25 cellular contexts compared by ENCODE assay signal in genomic region chr9:128494743-128495124, GRCh38. TPM values are rescaled to one million over a fixed set of nuclear protein-coding genes. Genes with fewer than 3 reads are reported as not detected.
A peak's percentile ranks its signal among the peaks of the same experiment; 100 is the strongest.
DNase-seq lines count a peak whose midpoint lies in the region; ATAC-seq, FAIRE-seq and TF ChIP-seq lines count a peak whose summit lies in the region.
"Had no signal": no experiment of that assay in that cellular context is flagged by ENCODE, and none has a peak within 500 bp of the region (broad histone marks: within the 10 kb centered on the region; RNA-seq: fewer than 3 reads in every experiment).

No MANE protein-coding gene starts in this region.

- H3K79me2 ChIP-seq in endothelial cell of umbilical vein (ENCODE audit: control insufficient read depth, insufficient read depth, low read length) = no peaks in the 10 kb centered on the region

- no peak overlapping the region for H3K4me3 Mint-ChIP-seq in nephron
- H3K4me3 Mint-ChIP-seq in stimulated activated effector memory CD8-positive, alpha-beta T cell treated with anti-CD3 and anti-CD28 coated beads, Interleukin-12 subunit alpha, Interleukin-12 subunit beta, amount 100 ng/mL, for 72 hours = no peak overlapping the region
- H3K4me3 Mint-ChIP-seq: activated CD8-positive, alpha-beta T cell treated with anti-CD3 and anti-CD28 coated beads for 36 hours; activated naive CD8-positive, alpha-beta T cell; CD8-positive, alpha-beta T cell; H9; IgD-negative memory B cell; memory B cell; natural killer cell treated with Interleukin-12 subunit alpha and Interleukin-12 subunit beta and Interleukin-15 and Interleukin-18, amount 100 ng/mL, for 72 hours; stimulated activated naive B cell treated with anti-CD40 and anti-IgM and Interleukin-4, amounts not matched to agents 10 μg/mL and 1 μg/mL and 100 μg/mL, for 72 hours had no signal

- no peaks in the 10 kb centered on the region for H3K27me3 Mint-ChIP-seq in nephron (ENCODE audit: low read depth)
- H3K27me3 Mint-ChIP-seq: activated CD8-positive, alpha-beta T cell treated with anti-CD3 and anti-CD28 coated beads for 36 hours; activated naive CD8-positive, alpha-beta T cell; IgD-negative memory B cell; memory B cell; natural killer cell treated with Interleukin-12 subunit alpha and Interleukin-12 subunit beta and Interleukin-15 and Interleukin-18, amount 100 ng/mL, for 72 hours; stimulated activated naive B cell treated with anti-CD40 and anti-IgM and Interleukin-4, amounts not matched to agents 10 μg/mL and 1 μg/mL and 100 μg/mL, for 72 hours had no signal

- H2AFZ ChIP-seq in endothelial cell of umbilical vein (ENCODE audit: low read depth, low read length) = no peak overlapping the region

- no peak for ATAC-seq in stimulated activated effector memory CD8-positive, alpha-beta T cell treated with anti-CD3 and anti-CD28 coated beads, Interleukin-12 subunit alpha, Interleukin-12 subunit beta, amount 100 ng/mL, for 72 hours
- no peak for ATAC-seq in GM21619 (IDR thresholded peaks at IDR 0.05; ENCODE audit: unreplicated experiment)
- ATAC-seq: activated CD8-positive, alpha-beta T cell treated with anti-CD3 and anti-CD28 coated beads for 36 hours; CD8-positive, alpha-beta T cell; SK-N-SH treated with all-trans-retinoic acid at 6 μM for 48 hours had no signal

- H3K9me3 ChIP-seq in BLaER1 = no peaks in the 10 kb centered on the region
- no peaks in the 10 kb centered on the region for H3K9me3 ChIP-seq in endothelial cell of umbilical vein (replicated peaks; ENCODE audit: control insufficient read depth, insufficient read depth, low read length)
- H3K9me3 ChIP-seq: ascending aorta, MG63, vagina had no signal

- H3K4me1 Mint-ChIP-seq in nephron = peaks cover 19% of the 10 kb centered on the region
- no peaks in the 10 kb centered on the region for H3K4me1 Mint-ChIP-seq in stimulated activated effector memory CD8-positive, alpha-beta T cell treated with anti-CD3 and anti-CD28 coated beads, Interleukin-12 subunit alpha, Interleukin-12 subunit beta, amount 100 ng/mL, for 72 hours
- H3K4me1 Mint-ChIP-seq: IgD-negative memory B cell, memory B cell had no signal

- H3K27ac ChIP-seq in BLaER1 (peak overlapping the region; percentile 82), endothelial cell of umbilical vein (ENCODE audit: insufficient read depth, low read depth, low read length) (peak overlapping the region; percentile 29)
- H3K27ac ChIP-seq: ascending aorta, vagina had no signal

- peak; percentile 5 for DNase-seq in COR-L47 (lab: John Stamatoyannopoulos, UW)
- DNase-seq in endothelial cell of umbilical vein (ENCODE audit: low read depth, low spot score) = no peak
- no peak for DNase-seq in stimulated activated effector memory CD8-positive, alpha-beta T cell treated with anti-CD3 and anti-CD28 coated beads, Interleukin-12 subunit alpha, Interleukin-12 subunit beta, amount 100 ng/mL, for 72 hours (ENCODE audit: low spot score in 2 of 2)
- no peak for DNase-seq in kidney tubule cell (ENCODE audit: low spot score)
- DNase-seq: foreskin melanocyte; H9; MG63; NCI-H1417 treated with DMSO at 0.1 percent for 48 hours; NCI-H524 treated with DMSO at 0.1 percent for 48 hours; stimulated activated naive B cell treated with anti-CD40 and anti-IgM and Interleukin-4, amounts not matched to agents 10 μg/mL and 1 μg/mL and 100 μg/mL, for 72 hours; T-helper 9 cell had no signal

- H3K36me3 ChIP-seq in BLaER1 (peaks cover 86% of the 10 kb centered on the region), endothelial cell of umbilical vein (ENCODE audit: control insufficient read depth in 2 of 2, extremely low read depth in 1 of 2, insufficient read depth in 2 of 2, low read length in 2 of 2) (peaks cover 3 to 22% of the 10 kb centered on the region in 2 experiments)

- CTCF ChIA-PET in endothelial cell of umbilical vein (lab: Charles Lee) = interaction anchor here (0.8 to 2.7 kb wide), 7 partner anchors 10 to 133 kb away, joined by 3 to 19 read pairs (median 6); partner anchors contain the start of gene GLE1

- H3K9me3 Mint-ChIP-seq in nephron = no peaks in the 10 kb centered on the region
- H3K9me3 Mint-ChIP-seq in stimulated activated effector memory CD8-positive, alpha-beta T cell treated with anti-CD3 and anti-CD28 coated beads, Interleukin-12 subunit alpha, Interleukin-12 subunit beta, amount 100 ng/mL, for 72 hours = no peaks in the 10 kb centered on the region
- H3K9me3 Mint-ChIP-seq: activated CD8-positive, alpha-beta T cell treated with anti-CD3 and anti-CD28 coated beads for 36 hours; CD8-positive, alpha-beta T cell; H9; IgD-negative memory B cell; memory B cell; natural killer cell treated with Interleukin-12 subunit alpha and Interleukin-12 subunit beta and Interleukin-15 and Interleukin-18, amount 100 ng/mL, for 72 hours; stimulated activated naive B cell treated with anti-CD40 and anti-IgM and Interleukin-4, amounts not matched to agents 10 μg/mL and 1 μg/mL and 100 μg/mL, for 72 hours had no signal

- no peaks in the 10 kb centered on the region for H3K9me1 ChIP-seq in endothelial cell of umbilical vein (replicated peaks; ENCODE audit: control insufficient read depth, extremely low read depth, insufficient read depth, low read length)

- peak overlapping the region; percentile 83 for H3K4me2 ChIP-seq in BLaER1
- peak overlapping the region; percentile 30 for H3K4me2 ChIP-seq in endothelial cell of umbilical vein (ENCODE audit: insufficient read depth, low read length)

- H3K27ac Mint-ChIP-seq in nephron = peak overlapping the region in 2 of 3 experiments; percentile 62 to 76
- H3K27ac Mint-ChIP-seq in stimulated activated effector memory CD8-positive, alpha-beta T cell treated with anti-CD3 and anti-CD28 coated beads, Interleukin-12 subunit alpha, Interleukin-12 subunit beta, amount 100 ng/mL, for 72 hours = no peak overlapping the region
- H3K27ac Mint-ChIP-seq: activated naive CD8-positive, alpha-beta T cell; CD8-positive, alpha-beta T cell; memory B cell had no signal

- POLR2A ChIA-PET in endothelial cell of umbilical vein (lab: Charles Lee) = interaction anchor here (1.2 to 1.9 kb wide), 3 partner anchors 10 to 59 kb away, joined by 4 to 8 read pairs (median 6); partner anchors contain the start of gene SPTAN1

- TF ChIP-seq POLR2A in endothelial cell of umbilical vein (IDR thresholded peaks at IDR 0.05; ENCODE audit: low read depth, low read length) = no peak

- no peak for TF ChIP-seq CTCF in endothelial cell of umbilical vein (IDR thresholded peaks at IDR 0.05; ENCODE audit: extremely low read depth in 1 of 2, insufficient read depth in 1 of 2, low read depth in 1 of 2, low read length in 2 of 2)
- no peak for TF ChIP-seq CTCF in nephron (IDR thresholded peaks at IDR 0.05; ENCODE audit: unreplicated experiment in 3 of 3)

- no peaks in the 10 kb centered on the region for H4K20me1 ChIP-seq in BLaER1
- H4K20me1 ChIP-seq in endothelial cell of umbilical vein (replicated peaks; ENCODE audit: control insufficient read depth, extremely low read depth, insufficient read depth, low read length) = no peaks in the 10 kb centered on the region

- peaks cover 49% of the 10 kb centered on the region for H3K36me3 Mint-ChIP-seq in nephron (ENCODE audit: low read depth)
- peaks cover 84% of the 10 kb centered on the region for H3K36me3 Mint-ChIP-seq in stimulated activated effector memory CD8-positive, alpha-beta T cell treated with anti-CD3 and anti-CD28 coated beads, Interleukin-12 subunit alpha, Interleukin-12 subunit beta, amount 100 ng/mL, for 72 hours

- H3K4me3 ChIP-seq in BLaER1 = peak overlapping the region; percentile 41
- no peak overlapping the region for H3K4me3 ChIP-seq in endothelial cell of umbilical vein (replicated peaks in 1 of 3; ENCODE audit: insufficient read depth in 1 of 3, low read depth in 1 of 3, low read length in 3 of 3)
- H3K4me3 ChIP-seq: ascending aorta, MG63, skin epidermis, vagina had no signal

- FAIRE-seq in endothelial cell of umbilical vein (lab: Jason Lieb, UNC) = no peak
- FAIRE-seq: GM18507 had no signal

- H3K9ac ChIP-seq in BLaER1 (peak overlapping the region; percentile 65), endothelial cell of umbilical vein (replicated peaks; ENCODE audit: extremely low read depth, insufficient read depth, low read length) (peak overlapping the region; percentile 14)

- H3K4me1 ChIP-seq in BLaER1 (peaks cover 37% of the 10 kb centered on the region), endothelial cell of umbilical vein (ENCODE audit: control insufficient read depth, extremely low read depth, insufficient read depth, low read length) (peaks cover 26% of the 10 kb centered on the region)
- H3K4me1 ChIP-seq: ascending aorta had no signal

- intact Hi-C loops in endothelial cell of umbilical vein (cut with micrococcal nuclease) = loop anchor here (1.0 to 2.0 kb wide), 4 partner anchors 10 to 64 kb away; partner anchors contain the start of genes GLE1 and ODF2

- no peaks in the 10 kb centered on the region for H3K27me3 ChIP-seq in BLaER1
- no peaks in the 10 kb centered on the region for H3K27me3 ChIP-seq in endothelial cell of umbilical vein (ENCODE audit: control insufficient read depth in 2 of 2, insufficient read depth in 2 of 2, low read length in 2 of 2)
- H3K27me3 ChIP-seq: ascending aorta, MG63, vagina had no signal

- no TSS peak for BruUV-seq in endothelial cell of umbilical vein (replicated peaks; lab: Mats Ljungman, UMichigan)

- dilution Hi-C loops in endothelial cell of umbilical vein (cut with MboI; ENCODE audit: extremely low pct_ligation_motif_present, low sequenced_read_pairs) = no loop called here

RNA-seq across cellular contexts. Expression of gene GLE1, which starts 9.8 kb away (rescaled TPM):
- total RNA-seq in endothelial cell of umbilical vein = 20.5 and 22.6 TPM in 2 replicates
- 12.2 and 13.0 TPM in 2 replicates for polyA plus RNA-seq in endothelial cell of umbilical vein
- polyA plus RNA-seq in endothelial cell of umbilical vein (2011; cell fraction: cytosol; rRNA removed) = 15.0 and 15.6 TPM in 2 replicates
- 19.0 and 21.0 TPM in 2 replicates for polyA plus RNA-seq in endothelial cell of umbilical vein (2011; cell fraction: nucleus; rRNA removed)
- polyA plus RNA-seq in endothelial cell of umbilical vein (2012) = 13.8 and 19.3 TPM in 2 replicates
- 22.7 and 25.7 TPM in 2 replicates for polyA minus RNA-seq in endothelial cell of umbilical vein
- polyA minus RNA-seq in endothelial cell of umbilical vein (2011; cell fraction: cytosol; rRNA and poly(A)+ RNA removed) = 66.6 TPM
- 6.4 and 10.0 TPM in 2 replicates for polyA minus RNA-seq in endothelial cell of umbilical vein (2011; cell fraction: nucleus; rRNA and poly(A)+ RNA removed)

RNA-seq across cellular contexts. Expression of gene ODF2, which starts 38.9 kb away (rescaled TPM):
- 49.5 and 50.5 TPM in 2 replicates for total RNA-seq in endothelial cell of umbilical vein
- 12.8 and 16.7 TPM in 2 replicates for polyA plus RNA-seq in endothelial cell of umbilical vein
- polyA plus RNA-seq in endothelial cell of umbilical vein (2011; cell fraction: cytosol; rRNA removed) = 19.7 and 22.8 TPM in 2 replicates
- polyA plus RNA-seq in endothelial cell of umbilical vein (2011; cell fraction: nucleus; rRNA removed) = 146 and 163 TPM in 2 replicates
- polyA plus RNA-seq in endothelial cell of umbilical vein (2012) = 34.7 and 35.5 TPM in 2 replicates
- polyA minus RNA-seq in endothelial cell of umbilical vein = 14.0 and 16.3 TPM in 2 replicates
- 9.5 TPM for polyA minus RNA-seq in endothelial cell of umbilical vein (2011; cell fraction: cytosol; rRNA and poly(A)+ RNA removed)
- polyA minus RNA-seq in endothelial cell of umbilical vein (2011; cell fraction: nucleus; rRNA and poly(A)+ RNA removed) = 19.2 and 23.2 TPM in 2 replicates

RNA-seq across cellular contexts. Expression of gene SPTAN1, which starts 57.7 kb away (rescaled TPM):
- total RNA-seq in endothelial cell of umbilical vein = 478 and 502 TPM in 2 replicates
- polyA plus RNA-seq in endothelial cell of umbilical vein = 408 and 487 TPM in 2 replicates
- 284 and 296 TPM in 2 replicates for polyA plus RNA-seq in endothelial cell of umbilical vein (2011; cell fraction: cytosol; rRNA removed)
- 1,491 and 2,052 TPM in 2 replicates for polyA plus RNA-seq in endothelial cell of umbilical vein (2011; cell fraction: nucleus; rRNA removed)
- 314 and 340 TPM in 2 replicates for polyA plus RNA-seq in endothelial cell of umbilical vein (2012)
- 1,082 and 1,224 TPM in 2 replicates for polyA minus RNA-seq in endothelial cell of umbilical vein
- 173 TPM for polyA minus RNA-seq in endothelial cell of umbilical vein (2011; cell fraction: cytosol; rRNA and poly(A)+ RNA removed)
- 1,144 and 1,213 TPM in 2 replicates for polyA minus RNA-seq in endothelial cell of umbilical vein (2011; cell fraction: nucleus; rRNA and poly(A)+ RNA removed)
